ENCODE assay signal across 9 cellular contexts in the genomic region with DNA sequence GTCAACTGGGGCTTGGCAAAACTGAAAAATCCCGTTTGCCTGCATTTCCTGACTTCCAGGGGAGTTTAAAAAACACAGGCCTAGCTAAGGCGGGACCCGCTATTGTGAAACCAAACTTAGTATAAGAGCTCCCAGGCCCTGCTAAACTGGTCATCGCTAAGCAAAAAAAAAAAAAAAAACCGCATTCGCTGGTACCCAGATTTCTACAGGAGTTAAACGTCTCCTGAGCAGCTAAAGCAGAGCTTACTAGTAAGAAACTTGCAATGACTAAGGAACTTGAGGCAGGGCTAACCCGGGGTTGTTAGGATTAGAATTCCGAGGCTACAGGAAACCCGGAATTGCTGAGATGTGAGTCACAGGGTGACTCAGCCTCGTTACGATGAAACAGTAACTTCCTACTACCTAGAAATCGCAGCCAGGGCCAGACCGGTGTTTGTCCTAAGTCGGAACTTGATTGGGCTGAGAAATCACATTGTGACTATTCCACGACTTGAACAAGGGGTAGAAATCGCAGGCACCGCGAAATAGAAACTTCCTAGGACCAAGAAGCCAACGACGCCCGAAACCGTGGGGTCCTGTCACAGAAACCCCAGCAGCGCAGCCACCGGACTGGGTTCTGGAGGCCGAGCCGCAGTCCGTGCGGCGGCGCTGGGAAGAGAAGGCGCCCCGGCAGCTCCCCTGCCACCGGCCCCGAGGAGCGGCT.
DNase-seq lines count a peak whose midpoint lies in the region; ATAC-seq and FAIRE-seq lines count a peak whose summit lies in the region.
"Had no signal": no experiment of that assay in that cellular context is flagged by ENCODE, and none has a peak within 500 bp of the region (broad histone marks: within the 10 kb centered on the region; RNA-seq: fewer than 3 reads in every experiment).

No MANE protein-coding gene starts in this region.

- H3K27ac Mint-ChIP-seq in activated naive CD8-positive, alpha-beta T cell, result peak overlapping the region; percentile 92

- H3K4me1 ChIP-seq in small intestine (ENCODE audit: control insufficient read depth in 2 of 2, insufficient read depth in 1 of 2, low read depth in 1 of 2, low read length in 1 of 2), result no peaks in the 10 kb centered on the region

- FAIRE-seq in HTR-8/SVneo (lab: Jason Lieb, UNC) (peak; percentile 88), small intestine (lab: Jason Lieb, UNC) (no peak)
- FAIRE-seq: colon had no signal

- no peaks in the 10 kb centered on the region for H3K9me3 ChIP-seq in small intestine (ENCODE audit: control insufficient read depth, low read depth)

- no peaks in the 10 kb centered on the region for H3K9me3 Mint-ChIP-seq in activated naive CD8-positive, alpha-beta T cell (ENCODE audit: low read depth)

- H3K36me3 ChIP-seq in small intestine (ENCODE audit: control insufficient read depth in 2 of 2, insufficient read depth in 2 of 2, low read length in 2 of 2), result no peaks in the 10 kb centered on the region

- ATAC-seq in GM21390 (IDR thresholded peaks at IDR 0.05; ENCODE audit: unreplicated experiment) (peak; percentile 38), left cardiac atrium (peak; percentile 76 to 90)

- DNase-seq in DMS 273 treated with DMSO at 0.1 percent for 48 hours (lab: John Stamatoyannopoulos, UW) (peak; percentile 72), HTR-8/SVneo (ENCODE audit: insufficient read length, low spot score) (peak; percentile 100), SKM-1 (lab: John Stamatoyannopoulos, UW; ENCODE audit: unreplicated experiment) (peak; percentile 81), left cardiac atrium (peak; percentile 86), small intestine (peak; percentile 89), NCI-H146 (lab: John Stamatoyannopoulos, UW) (no peak)

- H3K4me1 Mint-ChIP-seq in activated naive CD8-positive, alpha-beta T cell (ENCODE audit: low read depth), result peaks cover 23% of the 10 kb centered on the region

- WGBS in small intestine, 3 donors, result 2% methylated on average over 36 of the region's 36 CpGs

- intact Hi-C loops in left cardiac atrium (cut with DNase I), result loop anchor here in 1 of 2 donors (5.0 kb wide), 1 partner anchor 42 kb away; no protein-coding TSS in a partner anchor

- H3K27me3 Mint-ChIP-seq in activated naive CD8-positive, alpha-beta T cell, result no peaks in the 10 kb centered on the region

- H3K4me3 Mint-ChIP-seq in activated naive CD8-positive, alpha-beta T cell, result peak overlapping the region; percentile 89

- peak overlapping the region; percentile 90 to 97 for H3K27ac ChIP-seq in small intestine (ENCODE audit: low read depth in 1 of 2, low read length in 1 of 2)

- H3K4me3 ChIP-seq in small intestine (ENCODE audit: low read depth in 1 of 2, low read length in 2 of 2), result peak overlapping the region; percentile 52 to 68

- H3K36me3 Mint-ChIP-seq in activated naive CD8-positive, alpha-beta T cell, result no peaks in the 10 kb centered on the region

- peaks cover 0 to 28% of the 10 kb centered on the region in 2 donors for H3K27me3 ChIP-seq in small intestine (ENCODE audit: control insufficient read depth in 2 of 2, insufficient read depth in 2 of 2, low read length in 2 of 2)
